In genomic region chr7:158353606-158354570, GRCh38 we compare ENCODE assay signal across 8 cellular contexts.
DNase-seq lines count a peak whose midpoint lies in the region; ATAC-seq and TF ChIP-seq lines count a peak whose summit lies in the region.

No MANE protein-coding gene starts in this region.

- H3K27me3 Mint-ChIP-seq in activated T-helper 2 cell treated with anti-CD3 and anti-CD28 coated beads, Interferon-gamma antibody, Interleukin-2, Interleukin-4, amounts not matched to agents 10 μg/mL and 5 μg/mL and 100 μg/mL, durations not matched to agents 14 hours and 24 hours and 36 hours (ENCODE audit: low read depth), result no peaks in the 10 kb centered on the region

- no peaks in the 10 kb centered on the region for H3K36me3 ChIP-seq in kidney epithelial cell (ENCODE audit: control insufficient read depth, insufficient read depth, low read length)

- TF ChIP-seq CTCF in kidney epithelial cell (IDR thresholded peaks at IDR 0.05; ENCODE audit: insufficient read depth, low read length, poor library complexity, severe bottlenecking), result peak; percentile 3

- intact Hi-C loops in activated T-helper 2 cell treated with anti-CD3 and anti-CD28 coated beads, Interferon-gamma antibody, Interleukin-2, Interleukin-4, amounts not matched to agents 10 μg/mL and 5 μg/mL and 100 μg/mL, durations not matched to agents 14 hours and 24 hours and 36 hours (cut with micrococcal nuclease), result no loop called here

- no peak overlapping the region for H3K4me3 ChIP-seq in kidney epithelial cell (ENCODE audit: low read depth, low read length)

- no peaks in the 10 kb centered on the region for H3K9me3 Mint-ChIP-seq in activated T-helper 2 cell treated with anti-CD3 and anti-CD28 coated beads, Interferon-gamma antibody, Interleukin-2, Interleukin-4, amounts not matched to agents 10 μg/mL and 5 μg/mL and 100 μg/mL, durations not matched to agents 14 hours and 24 hours and 36 hours

- ATAC-seq in HG02981 (IDR thresholded peaks at IDR 0.05; ENCODE audit: unreplicated experiment), result no peak

- H3K36me3 Mint-ChIP-seq in activated T-helper 2 cell treated with anti-CD3 and anti-CD28 coated beads, Interferon-gamma antibody, Interleukin-2, Interleukin-4, amounts not matched to agents 10 μg/mL and 5 μg/mL and 100 μg/mL, durations not matched to agents 14 hours and 24 hours and 36 hours (ENCODE audit: low read depth), result no peaks in the 10 kb centered on the region

- no peak overlapping the region for H3K4me3 Mint-ChIP-seq in activated T-helper 2 cell treated with anti-CD3 and anti-CD28 coated beads, Interferon-gamma antibody, Interleukin-2, Interleukin-4, amounts not matched to agents 10 μg/mL and 5 μg/mL and 100 μg/mL, durations not matched to agents 14 hours and 24 hours and 36 hours (ENCODE audit: low read depth)

- no peak overlapping the region for H3K27ac Mint-ChIP-seq in activated T-helper 2 cell treated with anti-CD3 and anti-CD28 coated beads, Interferon-gamma antibody, Interleukin-2, Interleukin-4, amounts not matched to agents 10 μg/mL and 5 μg/mL and 100 μg/mL, durations not matched to agents 14 hours and 24 hours and 36 hours

- DNase-seq in DMS 273 treated with DMSO at 0.1 percent for 48 hours (lab: John Stamatoyannopoulos, UW) (peak; percentile 5), HuH-7 (ENCODE audit: low spot score) (peak; percentile 63), SHP77 treated with DMSO at 0.1 percent for 48 hours (lab: John Stamatoyannopoulos, UW) (peak; percentile 7), kidney epithelial cell (ENCODE audit: low read depth) (no peak), middle frontal gyrus (ENCODE audit: extremely low spot score, low spot score) (no peak), DMS153 treated with DMSO at 0.1 percent for 48 hours (lab: John Stamatoyannopoulos, UW; ENCODE audit: unreplicated experiment) (no peak)
- no peak for DNase-seq in activated T-helper 2 cell treated with anti-CD3 and anti-CD28 coated beads, Interferon-gamma antibody, Interleukin-2, Interleukin-4, amounts not matched to agents 10 μg/mL and 5 μg/mL and 100 μg/mL, durations not matched to agents 14 hours and 24 hours and 36 hours (ENCODE audit: low spot score)

- no peaks in the 10 kb centered on the region for H3K4me1 Mint-ChIP-seq in activated T-helper 2 cell treated with anti-CD3 and anti-CD28 coated beads, Interferon-gamma antibody, Interleukin-2, Interleukin-4, amounts not matched to agents 10 μg/mL and 5 μg/mL and 100 μg/mL, durations not matched to agents 14 hours and 24 hours and 36 hours (ENCODE audit: low read depth)

- no peaks in the 10 kb centered on the region for H3K27me3 ChIP-seq in kidney epithelial cell (ENCODE audit: control insufficient read depth, insufficient read depth, low read length)

Comparison
In these comparisons a context has a peak if more than half of its experiments do, and no peak if none do; other contexts are left out.
1. DNase-seq: peak in DMS 273 treated with DMSO at 0.1 percent for 48 hours (single experiment), HuH-7 (single experiment) and SHP77 treated with DMSO at 0.1 percent for 48 hours (single experiment); none in kidney epithelial cell (single experiment), activated T-helper 2 cell treated with anti-CD3 and anti-CD28 coated beads, Interferon-gamma antibody, Interleukin-2, Interleukin-4, amounts not matched to agents 10 μg/mL and 5 μg/mL and 100 μg/mL, durations not matched to agents 14 hours and 24 hours and 36 hours (single experiment), middle frontal gyrus (single experiment) and DMS153 treated with DMSO at 0.1 percent for 48 hours (single experiment).